ENCODE assay signal across 25 cellular contexts in the genomic region with DNA sequence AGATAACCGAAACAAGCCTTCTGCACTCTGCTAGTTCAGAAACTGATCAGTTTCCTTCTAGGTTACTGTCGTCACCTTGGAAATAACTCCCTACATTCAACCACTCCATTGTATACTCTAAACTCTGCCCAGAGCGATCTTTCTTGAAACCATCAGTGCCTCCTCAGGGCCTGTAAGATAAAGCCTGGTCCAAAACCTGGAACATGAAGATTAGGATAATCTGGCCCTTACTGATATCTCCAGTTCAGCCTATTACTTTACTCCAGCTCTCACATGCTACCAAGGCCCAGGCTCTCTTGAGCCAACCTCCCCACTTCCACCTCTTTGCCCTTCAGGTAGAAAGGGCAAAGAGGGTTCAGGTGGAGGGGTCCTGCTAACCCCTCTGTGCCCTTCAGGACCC.
DNase-seq lines count a peak whose midpoint lies in the region; ATAC-seq, FAIRE-seq and TF ChIP-seq lines count a peak whose summit lies in the region.
"Had no signal": no experiment of that assay in that cellular context is flagged by ENCODE, and none has a peak within 500 bp of the region (broad histone marks: within the 10 kb centered on the region; RNA-seq: fewer than 3 reads in every experiment).

No MANE protein-coding gene starts in this region.

- H3K27me3 ChIP-seq in K562 (ENCODE audit: control insufficient read depth in 2 of 2, insufficient read depth in 2 of 2, low read length in 2 of 2), result no peaks in the 10 kb centered on the region
- H3K27me3 ChIP-seq in upper lobe of right lung, result no peaks in the 10 kb centered on the region
- H3K27me3 ChIP-seq: BLaER1 treated with 17β-estradiol and CSF1 and Interleukin-3, amounts not matched to agents 10 nM and 100 nM had no signal

- no peaks in the 10 kb centered on the region for H3K79me2 ChIP-seq in K562 (ENCODE audit: control insufficient read depth, insufficient read depth, low read length)

- H3K4me3 Mint-ChIP-seq in activated CD4-positive, alpha-beta T cell treated with anti-CD3 and anti-CD28 coated beads, Interleukin-2, amount 10 ng/mL, durations not matched to agents 24 days and 14 days, result no peak overlapping the region
- H3K4me3 Mint-ChIP-seq in Calu3 (ENCODE audit: low read depth, unreplicated experiment), result no peak overlapping the region
- H3K4me3 Mint-ChIP-seq: B cell; CD4-positive, alpha-beta T cell; CD8-positive, alpha-beta T cell had no signal

- BruUV-seq in K562 (replicated peaks; lab: Mats Ljungman, UMichigan) (no TSS peak), Calu3 (replicated peaks; lab: Mats Ljungman, UMichigan) (no TSS peak)

- no peaks in the 10 kb centered on the region for H3K9me1 ChIP-seq in K562 (ENCODE audit: control insufficient read depth, insufficient read depth, low read length)

- no peaks in the 10 kb centered on the region for H3K9me3 ChIP-seq in K562 (replicated peaks; ENCODE audit: control insufficient read depth, insufficient read depth, low read depth, low read length)
- H3K9me3 ChIP-seq in upper lobe of right lung, result no peaks in the 10 kb centered on the region
- H3K9me3 ChIP-seq: A549, Caco-2 had no signal

- no peak for TF ChIP-seq EP300 in K562 (IDR thresholded peaks at IDR 0.05; ENCODE audit: low read length)

- H2AFZ ChIP-seq in K562 (ENCODE audit: low read depth, low read length), result no peak overlapping the region

- POLR2A ChIA-PET in K562 (lab: Yijun Ruan, JAX), result no interaction called here

- peak; percentile 27 for DNase-seq in activated CD4-positive, alpha-beta T cell treated with anti-CD3 and anti-CD28 coated beads, Interleukin-2, amount 10 ng/mL, durations not matched to agents 24 days and 14 days
- no peak for DNase-seq in activated CD4-positive, alpha-beta T cell treated with anti-CD3 and anti-CD28 coated beads for 1 hour
- no peak for DNase-seq in K562 (ENCODE audit: extremely low read depth in 1 of 4, low spot score in 3 of 4)
- DNase-seq in upper lobe of right lung, result no peak
- no peak for DNase-seq in Calu3
- DNase-seq: AML-193; Caco-2; CD4-positive, alpha-beta T cell; CD8-positive, alpha-beta T cell; DMS 273 treated with DMSO at 0.1 percent for 48 hours; DMS153; DMS53; DMS79; DND-41; EL; GDM1 had no signal

- H3K9ac ChIP-seq in K562 (ENCODE audit: insufficient read depth in 1 of 2, low read depth in 2 of 2, low read length in 2 of 2), result no peak overlapping the region
- H3K9ac ChIP-seq: BLaER1 treated with 17β-estradiol and CSF1 and Interleukin-3, amounts not matched to agents 10 nM and 100 nM had no signal

- no peak for FAIRE-seq in K562 (lab: Jason Lieb, UNC)
- FAIRE-seq: A549, GM12878, GM12892, GM18507 had no signal

- in situ Hi-C loops in K562 (cut with MboI), result no loop called here

- no peaks in the 10 kb centered on the region for H4K20me1 ChIP-seq in K562 (replicated peaks; ENCODE audit: control insufficient read depth, insufficient read depth, low read length)
- H4K20me1 ChIP-seq: BLaER1 treated with 17β-estradiol and CSF1 and Interleukin-3, amounts not matched to agents 10 nM and 100 nM had no signal

- H3K27ac ChIP-seq in K562 (ENCODE audit: extremely low read depth, low read depth, low read length), result no peak overlapping the region
- no peak overlapping the region for H3K27ac ChIP-seq in upper lobe of right lung
- H3K27ac ChIP-seq: 22Rv1; A549; BLaER1 treated with 17β-estradiol and CSF1 and Interleukin-3, amounts not matched to agents 10 nM and 100 nM; C4-2B had no signal

- no peaks in the 10 kb centered on the region for H3K36me3 Mint-ChIP-seq in activated CD4-positive, alpha-beta T cell treated with anti-CD3 and anti-CD28 coated beads, Interleukin-2, amount 10 ng/mL, durations not matched to agents 24 days and 14 days (ENCODE audit: low read depth)
- H3K36me3 Mint-ChIP-seq in Calu3 (ENCODE audit: insufficient read depth, unreplicated experiment), result no peaks in the 10 kb centered on the region
- H3K36me3 Mint-ChIP-seq: CD8-positive, alpha-beta T cell had no signal

- H3K4me1 ChIP-seq in K562 (replicated peaks in 1 of 2; ENCODE audit: control insufficient read depth in 2 of 2, insufficient read depth in 2 of 2, low read length in 2 of 2) (no peaks in the 10 kb centered on the region), upper lobe of right lung (no peaks in the 10 kb centered on the region)
- H3K4me1 ChIP-seq: A549, Caco-2 had no signal

- TF ChIP-seq POLR2A in K562 (conservative IDR thresholded peaks at IDR 0.05), result no peak

- ATAC-seq in K562 (no peak), upper lobe of right lung (peak; percentile 13), GM19467 (IDR thresholded peaks at IDR 0.05; ENCODE audit: unreplicated experiment) (no peak)
- ATAC-seq: A549; CD8-positive, alpha-beta T cell; GM12878 had no signal

- no peaks in the 10 kb centered on the region for H3K4me1 Mint-ChIP-seq in activated CD4-positive, alpha-beta T cell treated with anti-CD3 and anti-CD28 coated beads, Interleukin-2, amount 10 ng/mL, durations not matched to agents 24 days and 14 days
- H3K4me1 Mint-ChIP-seq in Calu3 (ENCODE audit: low read depth, unreplicated experiment), result no peaks in the 10 kb centered on the region
- H3K4me1 Mint-ChIP-seq: B cell had no signal

- intact Hi-C loops in activated CD4-positive, alpha-beta T cell treated with anti-CD3 and anti-CD28 coated beads, Interleukin-2, amount 10 ng/mL, durations not matched to agents 24 days and 14 days (cut with micrococcal nuclease), result no loop called here
- intact Hi-C loops in K562 (cut with micrococcal nuclease), result no loop called here
- intact Hi-C loops in upper lobe of right lung (cut with DNase I), result no loop called here
- intact Hi-C loops in Calu3 (cut with micrococcal nuclease; ENCODE audit: unreplicated experiment), result no loop called here

- no peaks in the 10 kb centered on the region for H3K27me3 Mint-ChIP-seq in activated CD4-positive, alpha-beta T cell treated with anti-CD3 and anti-CD28 coated beads, Interleukin-2, amount 10 ng/mL, durations not matched to agents 24 days and 14 days
- no peaks in the 10 kb centered on the region for H3K27me3 Mint-ChIP-seq in Calu3 (ENCODE audit: unreplicated experiment)
- H3K27me3 Mint-ChIP-seq: B cell; CD4-positive, alpha-beta T cell had no signal

- H3K9me3 Mint-ChIP-seq in activated CD4-positive, alpha-beta T cell treated with anti-CD3 and anti-CD28 coated beads, Interleukin-2, amount 10 ng/mL, durations not matched to agents 24 days and 14 days, result no peaks in the 10 kb centered on the region
- no peaks in the 10 kb centered on the region for H3K9me3 Mint-ChIP-seq in Calu3 (ENCODE audit: low read depth, unreplicated experiment)

- H3K27ac Mint-ChIP-seq in activated CD4-positive, alpha-beta T cell treated with anti-CD3 and anti-CD28 coated beads, Interleukin-2, amount 10 ng/mL, durations not matched to agents 24 days and 14 days, result no peak overlapping the region
- no peak overlapping the region for H3K27ac Mint-ChIP-seq in Calu3 (ENCODE audit: unreplicated experiment)
- H3K27ac Mint-ChIP-seq: B cell; CD4-positive, alpha-beta T cell; CD8-positive, alpha-beta T cell had no signal

- TF ChIP-seq RAD21 in K562 (CRISPR knock-in tag; conservative IDR thresholded peaks at IDR 0.05 in 1 of 2, IDR thresholded peaks at IDR 0.05 in 1 of 2), result no peak

- 6% methylated on average over 3 of the region's 3 CpGs for WGBS in K562 (ENCODE audit: insufficient coverage, low coverage, missing lambda C conversion rate)

- CTCF ChIA-PET in K562 (lab: Yijun Ruan, JAX; ENCODE audit: low intra/inter-chr PET ratio), result no interaction called here
- CTCF ChIA-PET in Calu3 (lab: Charles Lee), result no interaction called here

- H3K4me3 ChIP-seq in K562, result no peak overlapping the region
- H3K4me3 ChIP-seq in upper lobe of right lung, result no peak overlapping the region
- H3K4me3 ChIP-seq: A549; BLaER1 treated with 17β-estradiol and CSF1 and Interleukin-3, amounts not matched to agents 10 nM and 100 nM; GM12878 had no signal

- H3K36me3 ChIP-seq in K562 (ENCODE audit: control insufficient read depth, insufficient read depth, low read length) (no peaks in the 10 kb centered on the region), upper lobe of right lung (no peaks in the 10 kb centered on the region)
- H3K36me3 ChIP-seq: BLaER1 treated with 17β-estradiol and CSF1 and Interleukin-3, amounts not matched to agents 10 nM and 100 nM had no signal

- H3K4me2 ChIP-seq in K562 (ENCODE audit: insufficient read depth, low read length), result no peak overlapping the region
- H3K4me2 ChIP-seq: A549; BLaER1 treated with 17β-estradiol and CSF1 and Interleukin-3, amounts not matched to agents 10 nM and 100 nM had no signal

- TF ChIP-seq CTCF in K562 (IDR thresholded peaks at IDR 0.05 in 2 of 3, conservative IDR thresholded peaks at IDR 0.05 in 1 of 3; ENCODE audit: insufficient read depth in 2 of 3, low read depth in 1 of 3, low read length in 3 of 3) (no peak), upper lobe of right lung (IDR thresholded peaks at IDR 0.05) (no peak), Calu3 (IDR thresholded peaks at IDR 0.05; ENCODE audit: unreplicated experiment) (no peak)

TF ChIP-seq in K562, 482 proteins besides CTCF, POLR2A, EP300 and RAD21 (continues in another document):
- TF ChIP-seq TAL1 (IDR thresholded peaks at IDR 0.05), result peak; percentile 66
- TF ChIP-seq GATAD2B (IDR thresholded peaks at IDR 0.05; ENCODE audit: borderline replicate concordance), result no peak
- no peak for TF ChIP-seq KAT8 (IDR thresholded peaks at IDR 0.05; ENCODE audit: low read depth)
- TF ChIP-seq ARNT (IDR thresholded peaks at IDR 0.05), result no peak
- TF ChIP-seq, protein P1, sequence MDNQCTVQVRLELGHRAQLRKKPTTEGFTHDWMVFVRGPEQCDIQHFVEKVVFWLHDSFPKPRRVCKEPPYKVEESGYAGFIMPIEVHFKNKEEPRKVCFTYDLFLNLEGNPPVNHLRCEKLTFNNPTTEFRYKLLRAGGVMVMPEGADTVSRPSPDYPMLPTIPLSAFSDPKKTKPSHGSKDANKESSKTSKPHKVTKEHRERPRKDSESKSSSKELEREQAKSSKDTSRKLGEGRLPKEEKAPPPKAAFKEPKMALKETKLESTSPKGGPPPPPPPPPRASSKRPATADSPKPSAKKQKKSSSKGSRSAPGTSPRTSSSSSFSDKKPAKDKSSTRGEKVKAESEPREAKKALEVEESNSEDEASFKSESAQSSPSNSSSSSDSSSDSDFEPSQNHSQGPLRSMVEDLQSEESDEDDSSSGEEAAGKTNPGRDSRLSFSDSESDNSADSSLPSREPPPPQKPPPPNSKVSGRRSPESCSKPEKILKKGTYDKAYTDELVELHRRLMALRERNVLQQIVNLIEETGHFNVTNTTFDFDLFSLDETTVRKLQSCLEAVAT (IDR thresholded peaks at IDR 0.05), result no peak
- peak; percentile 41; the same call in 1 of the 2 replicates for TF ChIP-seq ARID1B (IDR thresholded peaks at IDR 0.05)
- no peak for TF ChIP-seq EGR1 (conservative IDR thresholded peaks at IDR 0.05)
- peak; percentile 60; the same call in 1 of the 2 replicates for TF ChIP-seq TEAD4 (IDR thresholded peaks at IDR 0.05; ENCODE audit: low read length)
- TF ChIP-seq TEAD4 (CRISPR knock-in tag; IDR thresholded peaks at IDR 0.05; ENCODE audit: borderline replicate concordance), result no peak
- no peak for TF ChIP-seq HDAC1 (IDR thresholded peaks at IDR 0.05)
